Comparison of ENCODE assay signal across 4 cellular contexts in genomic region chr3:12506201-12506600, GRCh38. TPM values are rescaled to one million over a fixed set of nuclear protein-coding genes. Genes with fewer than 3 reads are reported as not detected.
"Had no signal": no experiment of that assay in that cellular context is flagged by ENCODE, and none has a peak within 500 bp of the region (broad histone marks: within the 10 kb centered on the region; RNA-seq: fewer than 3 reads in every experiment).

No MANE protein-coding gene starts in this region.

- H3K4me1 Mint-ChIP-seq: GM23338, H9 had no signal

- H3K27ac Mint-ChIP-seq: GM23338 had no signal

- H2AFZ ChIP-seq: GM23338 had no signal

- DNase-seq: H9, HCEC 1CT, IMR-90 had no signal

- H3K4me3 Mint-ChIP-seq: GM23338, H9 had no signal

- H3K4me2 ChIP-seq: GM23338 had no signal

- H3K9me3 Mint-ChIP-seq: GM23338, H9 had no signal

- H3K4me3 ChIP-seq: GM23338 had no signal

RNA-seq across cellular contexts. Expression of gene MKRN2OS, which starts 39.1 kb away (rescaled TPM):
- total RNA-seq: GM23338, IMR-90 had no signal
- polyA plus RNA-seq: IMR-90 had no signal
